8 cellular contexts compared by ENCODE assay signal in the genomic region with DNA sequence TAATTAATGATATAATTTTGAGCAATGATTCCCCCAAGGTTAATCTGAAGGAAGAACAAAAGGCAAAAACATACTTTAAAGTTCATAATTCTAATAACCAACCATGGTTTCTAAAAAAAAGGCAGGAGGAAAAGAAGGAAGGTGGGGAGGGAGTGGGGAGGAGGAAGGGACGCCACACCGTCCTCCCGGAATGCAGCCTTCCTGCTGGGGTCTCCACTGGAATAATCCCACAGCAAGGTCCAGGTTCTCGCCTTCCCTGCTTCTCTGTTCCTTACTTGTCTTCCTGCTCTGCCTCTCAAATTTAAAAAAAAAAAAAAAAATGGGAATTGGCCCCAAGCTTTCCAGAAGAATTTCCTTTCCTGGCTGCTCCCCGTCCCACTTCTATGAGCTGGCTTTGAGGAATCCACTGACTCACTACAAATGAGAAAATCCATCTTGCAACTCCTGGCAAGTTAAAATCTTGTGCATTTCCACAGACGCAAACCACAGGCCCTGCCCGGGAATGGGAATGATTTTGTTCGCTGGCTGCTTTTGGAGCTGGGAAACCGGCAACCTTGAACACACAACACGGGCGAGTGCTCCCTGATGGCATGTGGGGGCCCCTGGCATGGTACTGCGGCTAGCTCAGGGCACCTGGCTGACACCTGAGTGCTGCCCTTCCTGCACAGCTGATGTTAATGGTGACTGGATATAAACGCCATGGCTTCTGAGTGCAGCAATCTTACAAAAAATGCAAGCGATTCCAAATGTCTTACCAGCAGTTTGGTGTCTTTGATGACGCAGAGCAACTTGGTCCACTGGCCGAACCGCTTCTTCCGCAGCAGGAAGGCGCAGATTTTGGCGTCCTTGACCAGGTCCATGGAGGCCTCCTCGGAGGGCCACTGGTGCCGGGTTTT.
DNase-seq lines count a peak whose midpoint lies in the region; ATAC-seq and TF ChIP-seq lines count a peak whose summit lies in the region.

No MANE protein-coding gene starts in this region.

- H3K27me3 ChIP-seq in right lobe of liver (no peaks in the 10 kb centered on the region), thymus (ENCODE audit: control insufficient read depth, insufficient read depth) (no peaks in the 10 kb centered on the region)

- no peak for TF ChIP-seq CTCF in chondrocyte (IDR thresholded peaks at IDR 0.05)
- no peak for TF ChIP-seq CTCF in right lobe of liver (IDR thresholded peaks at IDR 0.05)

- 80% methylated on average over 9 of the region's 22 CpGs for WGBS in right lobe of liver (ENCODE audit: insufficient coverage, low coverage, low lambda C conversion rate, missing lambda C conversion rate)
- WGBS in thymus, result 89% methylated on average over 22 of the region's 22 CpGs

- peak overlapping the region; percentile 99 for H3K27ac Mint-ChIP-seq in chondrocyte (ENCODE audit: unreplicated experiment)
- no peak overlapping the region for H3K27ac Mint-ChIP-seq in immature natural killer cell

- H3K27ac ChIP-seq in right lobe of liver (peak overlapping the region in 1 of 3 donors; percentile 38), thymus (ENCODE audit: low read depth) (peak overlapping the region; percentile 60)

- no peaks in the 10 kb centered on the region for H3K27me3 Mint-ChIP-seq in chondrocyte (ENCODE audit: low read depth)
- H3K27me3 Mint-ChIP-seq in immature natural killer cell (ENCODE audit: low read depth in 3 of 3), result peaks cover 4 to 5% (median 4%) of the 10 kb centered on the region in 3 donors

- H3K4me1 ChIP-seq in right lobe of liver (no peaks in the 10 kb centered on the region), thymus (ENCODE audit: control insufficient read depth, insufficient read depth, low read length) (no peaks in the 10 kb centered on the region)

- no peaks in the 10 kb centered on the region for H3K9me3 Mint-ChIP-seq in chondrocyte (ENCODE audit: low read depth)
- H3K9me3 Mint-ChIP-seq in immature natural killer cell, result no peaks in the 10 kb centered on the region

- H3K4me3 Mint-ChIP-seq in chondrocyte (ENCODE audit: unreplicated experiment) (peak overlapping the region; percentile 40), immature natural killer cell (no peak overlapping the region)

- H3K36me3 ChIP-seq in right lobe of liver, result no peaks in the 10 kb centered on the region
- no peaks in the 10 kb centered on the region for H3K36me3 ChIP-seq in thymus (ENCODE audit: control insufficient read depth, insufficient read depth)

- DNase-seq in HS-5 (ENCODE audit: low read depth) (peak; percentile 99), chondrocyte (ENCODE audit: low spot score) (no peak), right lobe of liver (no peak), NCI-H146 (lab: John Stamatoyannopoulos, UW) (no peak), immature natural killer cell (no peak)

- H3K36me3 Mint-ChIP-seq in chondrocyte (ENCODE audit: low read depth) (peaks cover 30% of the 10 kb centered on the region), immature natural killer cell (peaks cover 0 to 5% (median 5%) of the 10 kb centered on the region in 3 donors)

- ATAC-seq in right lobe of liver, result peak in 3 of 4 donors; percentile 14 to 38 (median 21)
- no peak for ATAC-seq in HG02759 (IDR thresholded peaks at IDR 0.05; ENCODE audit: unreplicated experiment)
- no peak for ATAC-seq in GM21360 (IDR thresholded peaks at IDR 0.05; ENCODE audit: unreplicated experiment)

- no peak for TF ChIP-seq POLR2A in right lobe of liver (IDR thresholded peaks at IDR 0.05)

- intact Hi-C loops in right lobe of liver (cut with DNase I), result no loop called here

- peaks cover 64% of the 10 kb centered on the region for H3K4me1 Mint-ChIP-seq in chondrocyte (ENCODE audit: low read depth)
- peaks cover 9% of the 10 kb centered on the region in 2 donors for H3K4me1 Mint-ChIP-seq in immature natural killer cell

- H3K4me3 ChIP-seq in right lobe of liver, result no peak overlapping the region
- no peak overlapping the region for H3K4me3 ChIP-seq in thymus (ENCODE audit: low read length)

- H3K9me3 ChIP-seq in right lobe of liver (no peaks in the 10 kb centered on the region), thymus (ENCODE audit: control insufficient read depth) (no peaks in the 10 kb centered on the region)

Comparison
In these comparisons a context has a peak if more than half of its experiments do, and no peak if none do; other contexts are left out.
1. ATAC-seq: peak in right lobe of liver (3 of 4); none in HG02759 (single experiment) and GM21360 (single experiment).